In the genomic region with DNA sequence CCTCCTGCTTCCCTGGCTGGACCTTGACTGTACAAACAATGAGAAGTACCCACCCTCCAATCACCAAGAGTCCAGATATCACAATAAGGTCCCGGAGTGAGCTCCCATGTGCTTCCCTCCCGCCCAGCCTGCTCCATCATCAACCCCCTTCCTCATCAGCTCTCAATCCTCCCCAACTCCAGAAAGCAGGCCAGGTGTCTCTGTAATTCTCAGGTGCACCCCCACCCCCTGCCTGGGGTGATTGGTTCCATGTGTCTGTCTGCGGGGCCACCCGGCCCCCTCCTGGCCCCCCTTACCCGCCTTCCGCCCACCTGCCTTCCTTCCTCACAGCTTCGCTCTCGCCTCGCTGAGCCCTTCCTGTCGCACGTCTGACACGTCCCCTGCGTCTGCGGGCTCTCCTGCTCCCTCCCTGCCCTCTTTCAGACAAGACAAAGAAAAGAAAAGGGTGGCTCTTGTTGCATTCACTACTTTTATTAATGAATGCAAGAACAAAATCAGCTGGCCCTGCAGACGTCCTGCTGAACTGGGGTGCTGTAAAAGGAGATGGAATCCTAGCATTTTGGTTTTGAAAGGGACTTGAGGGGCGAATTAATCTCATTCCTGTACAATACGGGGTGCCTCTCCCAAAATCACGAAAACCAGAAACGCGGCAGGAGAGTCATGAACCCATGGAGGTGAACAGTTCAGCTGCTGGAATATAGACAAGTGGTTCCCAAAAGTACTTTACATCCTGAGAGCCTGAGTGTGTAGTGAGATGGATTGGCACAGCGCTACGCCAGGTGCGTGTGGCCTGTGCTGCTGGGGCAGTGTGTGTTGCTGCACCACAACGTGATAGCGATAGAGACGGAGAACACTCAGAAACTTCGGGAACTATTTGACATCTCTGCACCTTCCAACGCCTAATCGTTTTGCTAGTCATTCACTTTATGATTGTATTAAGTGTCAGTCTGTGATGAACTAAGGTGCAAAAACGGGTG, we compare ENCODE assay signal across 9 cellular contexts. TPM values are rescaled to one million over a fixed set of nuclear protein-coding genes. Genes with fewer than 3 reads are reported as not detected.
DNase-seq lines count a peak whose midpoint lies in the region; ATAC-seq and TF ChIP-seq lines count a peak whose summit lies in the region.
"Had no signal": no experiment of that assay in that cellular context is flagged by ENCODE, and none has a peak within 500 bp of the region (broad histone marks: within the 10 kb centered on the region; RNA-seq: fewer than 3 reads in every experiment).

No MANE protein-coding gene starts in this region.

- CTCF ChIA-PET in activated CD4-positive, alpha-beta T cell treated with anti-CD3 and anti-CD28 coated beads for 36 hours (lab: Charles Lee), result interaction anchor here (0.6 to 1.1 kb wide), 3 partner anchors 126 to 593 kb away, joined by 3 read pairs; no protein-coding TSS in a partner anchor

- peaks cover 14% of the 10 kb centered on the region for H3K4me1 Mint-ChIP-seq in activated CD4-positive, alpha-beta T cell treated with anti-CD3 and anti-CD28 coated beads for 36 hours
- H3K4me1 Mint-ChIP-seq in CD14-positive monocyte, result peaks cover 5% of the 10 kb centered on the region

- peak overlapping the region; percentile 76 for H3K4me3 Mint-ChIP-seq in activated CD4-positive, alpha-beta T cell treated with anti-CD3 and anti-CD28 coated beads for 36 hours
- peak overlapping the region in 1 of 2 donors; percentile 56 for H3K4me3 Mint-ChIP-seq in CD14-positive monocyte

- H3K4me3 ChIP-seq in right atrium auricular region, result no peak overlapping the region
- no peak overlapping the region for H3K4me3 ChIP-seq in left lung
- no peak overlapping the region for H3K4me3 ChIP-seq in upper lobe of right lung

- H3K27me3 ChIP-seq in right atrium auricular region, result no peaks in the 10 kb centered on the region
- peaks cover 0 to 16% of the 10 kb centered on the region in 2 donors for H3K27me3 ChIP-seq in left lung
- H3K27me3 ChIP-seq in upper lobe of right lung, result no peaks in the 10 kb centered on the region

- intact Hi-C loops in left cardiac atrium (cut with DNase I), result no loop called here
- intact Hi-C loops in activated CD4-positive, alpha-beta T cell treated with anti-CD3 and anti-CD28 coated beads for 36 hours (cut with DNase I, micrococcal nuclease), result loop anchor here in 1 of 2 experiments (1.0 kb wide), 1 partner anchor 109 kb away; a partner anchor contains a TSS
- intact Hi-C loops in left lung (cut with DNase I), result no loop called here
- intact Hi-C loops in upper lobe of right lung (cut with DNase I), result no loop called here
- intact Hi-C loops in CD14-positive monocyte (cut with micrococcal nuclease), result no loop called here

- TF ChIP-seq CTCF in right atrium auricular region (IDR thresholded peaks at IDR 0.05) (no peak), left lung (IDR thresholded peaks at IDR 0.05) (no peak), upper lobe of right lung (IDR thresholded peaks at IDR 0.05) (no peak), CD14-positive monocyte (IDR thresholded peaks at IDR 0.05) (no peak)

- no peaks in the 10 kb centered on the region for H3K36me3 ChIP-seq in right atrium auricular region
- no peaks in the 10 kb centered on the region for H3K36me3 ChIP-seq in left lung
- no peaks in the 10 kb centered on the region for H3K36me3 ChIP-seq in upper lobe of right lung

- H3K27ac ChIP-seq in right atrium auricular region (no peak overlapping the region), left lung (no peak overlapping the region), upper lobe of right lung (no peak overlapping the region)
- H3K27ac ChIP-seq: VCaP had no signal

- POLR2A ChIA-PET in activated CD4-positive, alpha-beta T cell treated with anti-CD3 and anti-CD28 coated beads for 36 hours (lab: Charles Lee), result interaction anchor here (0.6 kb wide), 1 partner anchor 13 kb away, joined by 4 read pairs; no protein-coding TSS in a partner anchor

- H3K27ac Mint-ChIP-seq in activated CD4-positive, alpha-beta T cell treated with anti-CD3 and anti-CD28 coated beads for 36 hours, result peak overlapping the region; percentile 93
- H3K27ac Mint-ChIP-seq in CD14-positive monocyte, result peak overlapping the region in 1 of 7 donors; percentile 27

- DNase-seq in left cardiac atrium (peak; percentile 34), right atrium auricular region (ENCODE audit: low spot score) (no peak), left lung (no peak), upper lobe of right lung (no peak), CD14-positive monocyte (ENCODE audit: low spot score) (no peak), midbrain (lab: John Stamatoyannopoulos, UW) (no peak)
- DNase-seq in activated CD4-positive, alpha-beta T cell treated with anti-CD3 and anti-CD28 coated beads for 36 hours, result peak; percentile 93

- ATAC-seq in left cardiac atrium (peak; percentile 27 to 35), HG03439 (IDR thresholded peaks at IDR 0.05; ENCODE audit: unreplicated experiment) (peak; percentile 86), left lung (peak; percentile 80), upper lobe of right lung (peak; percentile 65)
- peak; percentile 95 for ATAC-seq in activated CD4-positive, alpha-beta T cell treated with anti-CD3 and anti-CD28 coated beads for 36 hours

- no peaks in the 10 kb centered on the region for H3K9me3 ChIP-seq in right atrium auricular region
- no peaks in the 10 kb centered on the region for H3K9me3 ChIP-seq in left lung
- H3K9me3 ChIP-seq in upper lobe of right lung, result no peaks in the 10 kb centered on the region

- H3K36me3 Mint-ChIP-seq in activated CD4-positive, alpha-beta T cell treated with anti-CD3 and anti-CD28 coated beads for 36 hours (ENCODE audit: low read depth), result peaks cover 4% of the 10 kb centered on the region
- H3K36me3 Mint-ChIP-seq in CD14-positive monocyte, result no peaks in the 10 kb centered on the region

- H3K27me3 Mint-ChIP-seq in activated CD4-positive, alpha-beta T cell treated with anti-CD3 and anti-CD28 coated beads for 36 hours, result peaks cover 5% of the 10 kb centered on the region
- peaks cover 12 to 34% (median 21%) of the 10 kb centered on the region in 3 donors for H3K27me3 Mint-ChIP-seq in CD14-positive monocyte (ENCODE audit: low read depth in 3 of 3)

- H3K9me3 Mint-ChIP-seq in activated CD4-positive, alpha-beta T cell treated with anti-CD3 and anti-CD28 coated beads for 36 hours (ENCODE audit: low read depth), result no peaks in the 10 kb centered on the region
- peaks cover 0 to 3% (median 0%) of the 10 kb centered on the region in 7 donors for H3K9me3 Mint-ChIP-seq in CD14-positive monocyte

- peaks cover 0 to 8% of the 10 kb centered on the region in 2 donors for H3K4me1 ChIP-seq in right atrium auricular region
- H3K4me1 ChIP-seq in left lung, result peaks cover 0 to 3% of the 10 kb centered on the region in 2 donors
- H3K4me1 ChIP-seq in upper lobe of right lung, result no peaks in the 10 kb centered on the region

RNA-seq across cellular contexts. Expression of a gene that starts 26.4 kb away (rescaled TPM):
- total RNA-seq in left cardiac atrium, result 100 to 1,000 TPM in 1 of 2 donors, 10 to 100 TPM in 1; 91.7 to 185 TPM
- total RNA-seq in right atrium auricular region, result 100 to 1,000 TPM; 255 to 508 TPM
- 10 to 100 TPM in 1 of 2 experiments, 1 to 10 TPM in 1; 9.8 to 11.5 TPM for total RNA-seq in activated CD4-positive, alpha-beta T cell treated with anti-CD3 and anti-CD28 coated beads for 36 hours
- total RNA-seq in left lung, result 10 to 100 TPM; 28.2 to 48.9 TPM
- 46.1 TPM for total RNA-seq in upper lobe of right lung
- polyA plus RNA-seq in CD14-positive monocyte, result not detected

Comparison
In these comparisons a context has a peak if more than half of its experiments do, and no peak if none do; other contexts are left out.
1. DNase-seq: peak in left cardiac atrium (single experiment) and activated CD4-positive, alpha-beta T cell treated with anti-CD3 and anti-CD28 coated beads for 36 hours (single experiment); none in right atrium auricular region (single experiment), left lung (0 of 2), upper lobe of right lung (single experiment), CD14-positive monocyte (single experiment) and midbrain (single experiment).
2. ATAC-seq: peak in every context shown above with its lines; median percentile 95 in activated CD4-positive, alpha-beta T cell treated with anti-CD3 and anti-CD28 coated beads for 36 hours; 86 in HG03439; 80 in left lung; 65 in upper lobe of right lung; 31 in left cardiac atrium.